In the genomic region with DNA sequence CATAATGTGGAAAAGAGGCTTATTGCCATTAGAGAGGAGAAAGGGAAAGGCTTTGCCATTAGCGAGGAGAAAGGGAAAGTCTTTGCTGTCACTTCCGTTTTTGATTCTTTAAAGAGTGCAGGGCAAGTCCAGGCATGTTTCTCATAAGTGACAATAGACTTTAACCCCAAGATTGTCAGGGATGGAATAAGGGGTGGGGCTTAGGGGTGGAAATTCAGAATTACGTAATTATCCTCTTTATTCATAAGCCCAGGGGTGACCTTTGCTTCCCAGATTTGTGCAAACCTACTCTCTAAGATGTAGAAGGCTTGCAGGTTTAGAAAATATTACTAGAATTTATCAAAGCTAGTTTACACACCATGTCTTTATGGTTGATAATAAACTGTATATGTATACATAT, we compare ENCODE assay signal across 9 cellular contexts. TPM values are rescaled to one million over a fixed set of nuclear protein-coding genes. Genes with fewer than 3 reads are reported as not detected.
DNase-seq lines count a peak whose midpoint lies in the region; ATAC-seq and TF ChIP-seq lines count a peak whose summit lies in the region.
"Had no signal": no experiment of that assay in that cellular context is flagged by ENCODE, and none has a peak within 500 bp of the region (broad histone marks: within the 10 kb centered on the region; RNA-seq: fewer than 3 reads in every experiment).

No MANE protein-coding gene starts in this region.

- no peak for TF ChIP-seq EP300 in upper lobe of left lung (IDR thresholded peaks at IDR 0.05)

- H3K36me3 ChIP-seq in heart right ventricle (peaks cover 0 to 17% (median 7%) of the 10 kb centered on the region in 9 donors), right atrium auricular region (peaks cover 14% of the 10 kb centered on the region), upper lobe of left lung (peaks cover 0 to 2% (median 0%) of the 10 kb centered on the region in 4 donors)

- in situ Hi-C loops in SK-MEL-5 (cut with HindIII; ENCODE audit: low pct_unique_long_range_greater_than_20kb, low sequenced_read_pairs) = no loop called here

- no peak for TF ChIP-seq POLR2A in upper lobe of left lung (IDR thresholded peaks at IDR 0.05)

- ATAC-seq in heart right ventricle (no peak), HG03432 (IDR thresholded peaks at IDR 0.05; ENCODE audit: unreplicated experiment) (no peak), upper lobe of left lung (ENCODE audit: low FRiP score in 2 of 2) (no peak)

- intact Hi-C loops in heart right ventricle (cut with DNase I) = loop anchor here (1.0 to 10.0 kb wide), 15 partner anchors 575 to 1557 kb away; a partner anchor contains a TSS

- H3K4me1 ChIP-seq in heart right ventricle = peaks cover 0 to 19% (median 7%) of the 10 kb centered on the region in 9 donors
- H3K4me1 ChIP-seq in right atrium auricular region = peaks cover 0 to 3% of the 10 kb centered on the region in 2 donors
- peaks cover 0 to 4% (median 2%) of the 10 kb centered on the region in 4 donors for H3K4me1 ChIP-seq in upper lobe of left lung

- peaks cover 0 to 20% (median 0%) of the 10 kb centered on the region in 7 donors for H3K27me3 ChIP-seq in heart right ventricle
- no peaks in the 10 kb centered on the region for H3K27me3 ChIP-seq in right atrium auricular region
- no peaks in the 10 kb centered on the region for H3K27me3 ChIP-seq in upper lobe of left lung

- no peak overlapping the region for H3K4me3 ChIP-seq in heart right ventricle
- no peak overlapping the region for H3K4me3 ChIP-seq in right atrium auricular region
- H3K4me3 ChIP-seq in upper lobe of left lung = no peak overlapping the region

- DNase-seq in heart right ventricle (no peak), right atrium auricular region (ENCODE audit: low spot score) (no peak), SK-MEL-5 (ENCODE audit: low read depth, low spot score) (peak; percentile 73), glomerular visceral epithelial cell (ENCODE audit: extremely low spot score) (peak; percentile 77), kidney glomerular epithelial cell (lab: John Stamatoyannopoulos, UW) (no peak), NCI-H1048 (lab: John Stamatoyannopoulos, UW) (no peak), upper lobe of left lung (no peak)

- TF ChIP-seq CTCF in heart right ventricle (IDR thresholded peaks at IDR 0.05) (no peak), right atrium auricular region (IDR thresholded peaks at IDR 0.05) (no peak), upper lobe of left lung (IDR thresholded peaks at IDR 0.05) (no peak)

- H3K9me3 ChIP-seq in heart right ventricle (no peaks in the 10 kb centered on the region), right atrium auricular region (no peaks in the 10 kb centered on the region), upper lobe of left lung (no peaks in the 10 kb centered on the region)

- H3K27ac ChIP-seq in heart right ventricle = peak overlapping the region in 7 of 10 donors; percentile 8 to 99 (median 48)
- H3K27ac ChIP-seq in right atrium auricular region = no peak overlapping the region
- peak overlapping the region in 2 of 4 donors; percentile 5 to 15 for H3K27ac ChIP-seq in upper lobe of left lung
- H3K27ac ChIP-seq: C4-2B had no signal

- 75 to 82% methylated on average over 3 of the region's 3 CpGs for WGBS in heart right ventricle, 2 donors
- WGBS in upper lobe of left lung, 2 donors = 72 to 73% methylated on average over 3 of the region's 3 CpGs

RNA-seq across cellular contexts. Expression of a gene that starts 2.3 kb away (rescaled TPM):
- 100 to 1,000 TPM in 6 of 10 donors, 10 to 100 TPM in 4; 22.7 to 174 (median 120) TPM for total RNA-seq in heart right ventricle
- polyA plus RNA-seq in heart right ventricle = 10 to 100 TPM; 11.5 to 35.3 TPM
- total RNA-seq in right atrium auricular region = 100 to 1,000 TPM in 1 of 2 donors, 10 to 100 TPM in 1; 63.3 to 138 TPM
- total RNA-seq in SK-MEL-5 (2014; rRNA removed; shearing (Covaris generic)) = 125 and 156 TPM in 2 replicates
- polyA plus RNA-seq in SK-MEL-5 (2015; cell fraction: cytosol; rRNA removed) = 119 and 138 TPM in 2 replicates
- 329 and 445 TPM in 2 replicates for polyA plus RNA-seq in SK-MEL-5 (2015; cell fraction: nucleus; rRNA removed)
- total RNA-seq in upper lobe of left lung = 10 to 100 TPM; 29.4 to 82.5 (median 59.2) TPM

RNA-seq across cellular contexts. Expression of a gene that starts 29.1 kb away (rescaled TPM):
- total RNA-seq in heart right ventricle (1 to 10 TPM in 2 of 10 donors, under 1 TPM in 7, not detected in 1; 0.08 to 1.7 (median 0.30) TPM), right atrium auricular region (under 1 TPM in 1 of 2 donors, not detected in 1; 0.20 TPM), upper lobe of left lung (1 to 10 TPM in 5 of 6 donors, not detected in 1; 1.0 to 8.0 (median 6.4) TPM)
- polyA plus RNA-seq in heart right ventricle = under 1 TPM; 0.20 to 0.22 TPM
- not detected in 2 replicates for total RNA-seq in SK-MEL-5 (2014; rRNA removed; shearing (Covaris generic))
- not detected in 2 replicates for polyA plus RNA-seq in SK-MEL-5 (2015; cell fraction: cytosol; rRNA removed)
- polyA plus RNA-seq in SK-MEL-5 (2015; cell fraction: nucleus; rRNA removed) = 0.26 TPM in 1 of 2 replicates, not detected in the other

Comparison
In these comparisons a context has a peak if more than half of its experiments do, and no peak if none do; other contexts are left out.
1. H3K27ac ChIP-seq: peak in heart right ventricle (7 of 10); none in right atrium auricular region (0 of 2).
2. DNase-seq: peak in SK-MEL-5 (single experiment) and glomerular visceral epithelial cell (single experiment); none in heart right ventricle (0 of 2), right atrium auricular region (single experiment), kidney glomerular epithelial cell (single experiment), NCI-H1048 (single experiment) and upper lobe of left lung (0 of 2).